Comparison of ENCODE assay signal across 17 cellular contexts in the genomic region with DNA sequence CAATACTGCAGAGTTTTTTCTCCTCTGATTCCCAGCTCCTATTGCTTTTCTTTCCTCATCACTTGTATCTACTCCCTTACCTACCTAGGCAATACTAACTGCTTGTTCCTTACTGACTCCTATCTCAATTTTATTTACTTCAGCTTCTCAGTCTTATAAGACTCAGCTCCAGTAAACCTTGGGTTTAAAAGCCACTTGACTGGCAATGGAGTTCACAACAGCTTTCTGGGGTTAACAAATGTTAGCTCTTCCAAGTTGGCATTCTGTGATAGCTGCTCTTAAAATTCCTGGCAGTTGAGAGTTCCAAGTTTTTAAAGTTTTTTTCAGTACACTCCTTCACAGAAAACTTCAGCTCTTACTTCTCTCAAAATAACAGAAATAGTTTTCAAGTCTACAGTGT.
"Had no signal": no experiment of that assay in that cellular context is flagged by ENCODE, and none has a peak within 500 bp of the region (broad histone marks: within the 10 kb centered on the region; RNA-seq: fewer than 3 reads in every experiment).

No MANE protein-coding gene starts in this region.

- ATAC-seq: foreskin keratinocyte; naive thymus-derived CD8-positive, alpha-beta T cell; stimulated activated naive B cell treated with anti-CD40 and anti-IgM and Interleukin-4, amounts not matched to agents 10 μg/mL and 1 μg/mL and 100 μg/mL, for 72 hours; stimulated activated naive CD8-positive, alpha-beta T cell treated with anti-CD3 and anti-CD28 coated beads, Interleukin-15, amount 100 ng/mL, for 72 hours had no signal

- H3K9me3 ChIP-seq: testis had no signal

- H3K27me3 ChIP-seq: dorsolateral prefrontal cortex, foreskin keratinocyte, neutrophil, sigmoid colon, testis, transverse colon had no signal

- H3K27ac ChIP-seq: dorsolateral prefrontal cortex, foreskin keratinocyte, neutrophil, sigmoid colon, skin epidermis, testis, transverse colon had no signal

- H3K4me1 ChIP-seq: foreskin keratinocyte, testis, transverse colon had no signal

- H3K4me3 ChIP-seq: dorsolateral prefrontal cortex, sigmoid colon, skin epidermis, testis, transverse colon had no signal

- DNase-seq: central memory CD4-positive, alpha-beta T cell; cortex of kidney; dorsolateral prefrontal cortex; effector memory CD4-positive, alpha-beta T cell; foreskin keratinocyte; hippocampal formation; naive thymus-derived CD8-positive, alpha-beta T cell; posterior cingulate gyrus; sigmoid colon; stimulated activated CD4-positive, alpha-beta T cell treated with anti-CD3 and anti-CD28 coated beads, Interleukin-2, amount 100 ng/mL, for 24 hours; stimulated activated CD4-positive, alpha-beta T cell treated with anti-CD3 and anti-CD28 coated beads, Interleukin-4, amount 100 ng/mL, for 4 hours; stimulated activated naive B cell treated with anti-CD40 and anti-IgM and Interleukin-4, amounts not matched to agents 10 μg/mL and 1 μg/mL and 100 μg/mL, for 72 hours; stimulated activated naive CD8-positive, alpha-beta T cell treated with anti-CD3 and anti-CD28 coated beads, Interleukin-15, amount 100 ng/mL, for 72 hours; testis; transverse colon had no signal
